Comparison of ENCODE assay signal across 12 cellular contexts in genomic region chr13:59728896-59729545, GRCh38.
"Had no signal": no experiment of that assay in that cellular context is flagged by ENCODE, and none has a peak within 500 bp of the region (broad histone marks: within the 10 kb centered on the region; RNA-seq: fewer than 3 reads in every experiment).

No MANE protein-coding gene starts in this region.

- H3K36me3 ChIP-seq: heart left ventricle, sigmoid colon, thoracic aorta, upper lobe of right lung had no signal

- ATAC-seq: activated CD4-positive, CD25-positive, alpha-beta regulatory T cell treated with anti-CD3 and anti-CD28 coated beads, Interleukin-2, amount 50 U/mL, for 24 hours; heart left ventricle; stimulated activated effector memory CD8-positive, alpha-beta T cell treated with anti-CD3 and anti-CD28 coated beads, Interleukin-12 subunit alpha, Interleukin-12 subunit beta, amount 100 ng/mL, for 72 hours; upper lobe of right lung had no signal

- H3K4me3 ChIP-seq: heart left ventricle, sigmoid colon, thoracic aorta, upper lobe of right lung had no signal

- DNase-seq: activated naive CD8-positive, alpha-beta T cell treated with anti-CD3 and anti-CD28 coated beads, Interleukin-2, amount 10 ng/mL, durations not matched to agents 7 days and 5 days; anterior cingulate cortex; dermis blood vessel endothelial cell; heart left ventricle; immature natural killer cell; mesendoderm; sigmoid colon; stimulated activated CD4-positive, alpha-beta T cell treated with anti-CD3 and anti-CD28 coated beads, Interleukin-12 subunit alpha, Interleukin-12 subunit beta, amount 100 ng/mL, for 4 hours; upper lobe of right lung had no signal

- H3K9me3 ChIP-seq: heart left ventricle, sigmoid colon, thoracic aorta, upper lobe of right lung had no signal

- H3K27me3 ChIP-seq: heart left ventricle, sigmoid colon, upper lobe of right lung had no signal

- H3K27ac ChIP-seq: heart left ventricle, sigmoid colon, thoracic aorta, upper lobe of right lung had no signal

- H3K4me1 ChIP-seq: heart left ventricle, sigmoid colon, upper lobe of right lung had no signal
